In the genomic region with DNA sequence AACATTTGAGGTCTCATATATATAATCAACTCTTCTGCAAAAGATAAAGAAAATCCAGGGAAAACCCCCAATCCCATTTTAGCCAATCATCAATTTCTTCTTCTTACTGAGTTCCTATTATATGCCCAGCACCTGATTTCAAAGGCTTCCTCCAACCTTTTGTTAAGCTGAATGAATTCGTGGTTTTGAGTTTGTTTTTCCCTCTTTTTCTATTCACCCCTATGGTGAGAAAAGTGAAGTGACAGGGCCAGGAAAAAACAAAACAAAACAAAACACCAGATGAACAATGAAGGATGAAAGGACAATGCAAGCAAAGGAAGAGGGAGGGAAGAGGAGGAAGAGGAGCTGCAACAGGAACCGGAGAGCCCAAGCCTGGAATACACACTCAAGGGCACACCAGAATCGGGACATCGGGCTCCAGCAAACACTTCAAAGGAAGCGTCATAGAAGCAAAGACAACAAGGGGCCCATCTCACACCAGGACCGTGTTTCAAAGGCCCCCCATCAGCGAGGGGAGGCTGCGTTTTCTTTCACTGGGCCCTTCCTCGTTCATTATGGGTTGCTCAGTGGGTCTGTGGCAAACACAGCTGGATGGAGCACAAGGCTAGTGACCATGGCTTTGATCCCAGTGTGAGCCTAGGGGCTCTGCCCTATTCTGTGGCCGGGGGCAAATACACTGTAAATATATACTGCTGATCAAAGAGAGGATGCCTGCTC, we compare ENCODE assay signal across 13 cellular contexts. TPM values are rescaled to one million over a fixed set of nuclear protein-coding genes. Genes with fewer than 3 reads are reported as not detected.
DNase-seq lines count a peak whose midpoint lies in the region; ATAC-seq and TF ChIP-seq lines count a peak whose summit lies in the region.
"Had no signal": no experiment of that assay in that cellular context is flagged by ENCODE, and none has a peak within 500 bp of the region (broad histone marks: within the 10 kb centered on the region; RNA-seq: fewer than 3 reads in every experiment).

No MANE protein-coding gene starts in this region.

- peaks cover 4% of the 10 kb centered on the region; the same call in 1 of the 2 replicates for H3K9me3 ChIP-seq in HUES6 (ENCODE audit: control insufficient read depth, insufficient read depth, low read depth, low read length)
- no peaks in the 10 kb centered on the region for H3K9me3 ChIP-seq in ascending aorta
- H3K9me3 ChIP-seq in suprapubic skin: no peaks in the 10 kb centered on the region

- peak overlapping the region; percentile 18 for H3K18ac ChIP-seq in mesendoderm (ENCODE audit: low read length)

- H3K79me2 ChIP-seq in mesendoderm (ENCODE audit: control insufficient read depth, insufficient read depth, low read length): peaks cover 56% of the 10 kb centered on the region

- H3K27ac ChIP-seq in HUES6 (ENCODE audit: low read depth, low read length): peak overlapping the region; percentile 15; the same call in 1 of the 2 replicates
- peak overlapping the region; percentile 38 to 83 for H3K27ac ChIP-seq in ascending aorta
- H3K27ac ChIP-seq in mesendoderm (ENCODE audit: low read depth, low read length): no peak overlapping the region
- H3K27ac ChIP-seq in suprapubic skin: peak overlapping the region; percentile 76

- H3K27me3 ChIP-seq in HUES6 (ENCODE audit: control insufficient read depth, insufficient read depth, low read length) (no peaks in the 10 kb centered on the region), ascending aorta (no peaks in the 10 kb centered on the region), mesendoderm (ENCODE audit: insufficient read depth, low read length, poor library complexity) (no peaks in the 10 kb centered on the region), suprapubic skin (no peaks in the 10 kb centered on the region)

- no peak for TF ChIP-seq CTCF in ascending aorta (IDR thresholded peaks at IDR 0.05)
- TF ChIP-seq CTCF in suprapubic skin (IDR thresholded peaks at IDR 0.05): no peak

- H3K4me1 ChIP-seq in HUES6 (ENCODE audit: control insufficient read depth, insufficient read depth, low read length) (peaks cover 61% of the 10 kb centered on the region), ascending aorta (peaks cover 33 to 54% of the 10 kb centered on the region in 2 donors), mesendoderm (ENCODE audit: control insufficient read depth, low read depth, low read length) (peaks cover 23% of the 10 kb centered on the region), suprapubic skin (peaks cover 64% of the 10 kb centered on the region)

- peak overlapping the region; percentile 12; the same call in 1 of the 2 replicates for H3K4me3 ChIP-seq in HUES6 (ENCODE audit: low read depth, low read length)
- H3K4me3 ChIP-seq in ascending aorta: no peak overlapping the region
- H3K4me3 ChIP-seq in mesendoderm (ENCODE audit: low read length): no peak overlapping the region
- H3K4me3 ChIP-seq in suprapubic skin: no peak overlapping the region

- no peak overlapping the region for H2BK5ac ChIP-seq in mesendoderm (ENCODE audit: low read length)

- no peak overlapping the region for H4K5ac ChIP-seq in mesendoderm (ENCODE audit: low read length)

- intact Hi-C loops in ascending aorta (cut with DNase I): no loop called here
- intact Hi-C loops in posterior cingulate gyrus (cut with DNase I): no loop called here

- H3K9ac ChIP-seq in HUES6 (ENCODE audit: low read length) (peak overlapping the region; percentile 4), mesendoderm (ENCODE audit: low read length) (no peak overlapping the region)

- DNase-seq in ascending aorta (ENCODE audit: low spot score in 2 of 2) (no peak), mesendoderm (no peak), suprapubic skin (ENCODE audit: low spot score in 2 of 2) (no peak), posterior cingulate gyrus (no peak)
- DNase-seq in activated naive CD4-positive, alpha-beta T cell treated with Interleukin-2 at 50 U/mL for 16 hours: no peak
- DNase-seq: activated effector memory CD4-positive, alpha-beta T cell treated with Interleukin-2 at 50 U/mL for 16 hours; central memory CD4-positive, alpha-beta T cell; EL; NCI-H2081; SIG-M5; stimulated activated CD4-positive, alpha-beta T cell treated with anti-CD3 and anti-CD28 coated beads, Interleukin-4, amount 100 ng/mL, for 24 hours had no signal

- H3K36me3 ChIP-seq in HUES6 (ENCODE audit: control insufficient read depth, insufficient read depth, low read length) (peaks cover 11% of the 10 kb centered on the region; the same call in 1 of the 2 replicates), ascending aorta (no peaks in the 10 kb centered on the region), mesendoderm (ENCODE audit: control insufficient read depth, insufficient read depth, low read length) (no peaks in the 10 kb centered on the region), suprapubic skin (no peaks in the 10 kb centered on the region)

- no peak overlapping the region for H2BK120ac ChIP-seq in mesendoderm (ENCODE audit: low read depth, low read length)

- no peak for TF ChIP-seq EP300 in suprapubic skin (IDR thresholded peaks at IDR 0.05)

- ATAC-seq in GM19455 (IDR thresholded peaks at IDR 0.05; ENCODE audit: unreplicated experiment): no peak

- no peak for TF ChIP-seq POLR2A in suprapubic skin (IDR thresholded peaks at IDR 0.05)

- H3K56ac ChIP-seq in mesendoderm (ENCODE audit: low read length): peak overlapping the region; percentile 20

- no peak overlapping the region for H2BK15ac ChIP-seq in mesendoderm (replicated peaks; ENCODE audit: low read depth)

- H4K8ac ChIP-seq in mesendoderm (ENCODE audit: low read depth, low read length): no peak overlapping the region

- no peak overlapping the region for H3K23ac ChIP-seq in mesendoderm (ENCODE audit: low read length)

- WGBS in mesendoderm (ENCODE audit: extremely low coverage, insufficient coverage, low lambda C conversion rate): no CpG with 5 or more reads among the region's 10 CpGs
- 76% methylated on average over 9 of the region's 10 CpGs for WGBS in suprapubic skin

- H3K4ac ChIP-seq in mesendoderm (ENCODE audit: low read depth, low read length): no peak overlapping the region

- H3K79me1 ChIP-seq in mesendoderm (ENCODE audit: low read length): peaks cover 30% of the 10 kb centered on the region

- no peak overlapping the region for H2AK5ac ChIP-seq in mesendoderm (ENCODE audit: low read length)

- H3K4me2 ChIP-seq in mesendoderm (ENCODE audit: low read length): no peak overlapping the region

RNA-seq across cellular contexts. Expression of a gene that starts 50.2 kb away (rescaled TPM):
- total RNA-seq in ascending aorta (146 TPM), suprapubic skin (10 to 100 TPM; 66.8 to 86.5 (median 75.9) TPM)
- 34.6 TPM for polyA plus RNA-seq in mesendoderm (2013, experiment 1 of 2)
- 34.3 TPM for polyA plus RNA-seq in mesendoderm (2013, experiment 2 of 2)
